In genomic region chr14:29566194-29566593, GRCh38 we compare ENCODE assay signal across 27 cellular contexts.
"Had no signal": no experiment of that assay in that cellular context is flagged by ENCODE, and none has a peak within 500 bp of the region (broad histone marks: within the 10 kb centered on the region; RNA-seq: fewer than 3 reads in every experiment).

No MANE protein-coding gene starts in this region.

- ATAC-seq: stimulated activated effector memory CD8-positive, alpha-beta T cell treated with anti-CD3 and anti-CD28 coated beads, Interleukin-12 subunit alpha, Interleukin-12 subunit beta, amount 100 ng/mL, for 72 hours; stimulated activated memory B cell treated with anti-CD40 and anti-IgM and Interleukin-4, amounts not matched to agents 10 μg/mL and 1 μg/mL and 100 μg/mL, for 72 hours; stimulated activated naive B cell treated with anti-CD40 and anti-IgM and Interleukin-4, amounts not matched to agents 10 μg/mL and 1 μg/mL and 100 μg/mL, for 72 hours; stimulated activated naive CD8-positive, alpha-beta T cell treated with anti-CD3 and anti-CD28 coated beads, Interleukin-15, amount 100 ng/mL, for 72 hours; stimulated activated naive CD8-positive, alpha-beta T cell treated with anti-CD3 and anti-CD28 coated beads, Interleukin-15, Interleukin-2, amounts not matched to agents 100 U/mL and 50 U/mL, for 24 hours; upper lobe of right lung had no signal

- H3K9me3 ChIP-seq: suprapubic skin, testis, thoracic aorta, thyroid gland, uterus, vagina had no signal

- H3K27ac ChIP-seq: stomach, suprapubic skin, testis, thoracic aorta, thyroid gland, tibial artery, tibial nerve, transverse colon, upper lobe of left lung, upper lobe of right lung, uterus, vagina had no signal

- H3K27me3 ChIP-seq: stomach, suprapubic skin, testis, thyroid gland, tibial artery, tibial nerve, transverse colon, upper lobe of left lung, upper lobe of right lung, uterus, vagina had no signal

- FAIRE-seq: urothelium cell line had no signal

- DNase-seq: stimulated activated CD4-positive, alpha-beta T cell treated with anti-CD3 and anti-CD28 coated beads, Interleukin-2, amount 100 ng/mL, for 48 hours; stimulated activated CD4-positive, alpha-beta T cell treated with anti-CD3 and anti-CD28 coated beads, Interleukin-4, amount 100 ng/mL, for 1 hour; stimulated activated CD4-positive, alpha-beta T cell treated with anti-CD3 and anti-CD28 coated beads, Interleukin-4, amount 100 ng/mL, for 24 hours; stimulated activated CD4-positive, alpha-beta T cell treated with anti-CD3 and anti-CD28 coated beads, Interleukin-4, amount 100 ng/mL, for 4 hours; stimulated activated CD8-positive, alpha-beta memory T cell treated with anti-CD3 and anti-CD28 coated beads, Interleukin-4, amount 100 ng/mL, for 48 hours; stimulated activated naive B cell treated with anti-CD40 and anti-IgM and Interleukin-4, amounts not matched to agents 10 μg/mL and 1 μg/mL and 100 μg/mL, for 72 hours; stimulated activated naive CD4-positive, alpha-beta T cell; stimulated activated naive CD4-positive, alpha-beta T cell treated with Interleukin-2 at 50 U/mL for 16 hours; stimulated activated naive CD8-positive, alpha-beta T cell treated with anti-CD3 and anti-CD28 coated beads, Interleukin-15, amount 100 ng/mL, for 72 hours; stimulated activated naive CD8-positive, alpha-beta T cell treated with anti-CD3 and anti-CD28 coated beads, Interleukin-15, Interleukin-2, amounts not matched to agents 100 U/mL and 50 U/mL, for 24 hours; stomach; substantia nigra; testis; thyroid gland; tibial artery; transverse colon; trophoblast cell; upper lobe of left lung; upper lobe of right lung; uterus had no signal

- H3K36me3 ChIP-seq: stomach, suprapubic skin, thoracic aorta, thyroid gland, tibial artery, tibial nerve, transverse colon, upper lobe of left lung, upper lobe of right lung, uterus, vagina had no signal

- H3K4me1 ChIP-seq: stomach, suprapubic skin, testis, thyroid gland, tibial artery, tibial nerve, transverse colon, upper lobe of left lung, upper lobe of right lung, uterus, vagina had no signal

- H3K4me3 ChIP-seq: stomach, suprapubic skin, testis, thoracic aorta, thyroid gland, tibial artery, tibial nerve, transverse colon, upper lobe of left lung, upper lobe of right lung, uterus, vagina had no signal
